ENCODE assay signal across 8 cellular contexts in the genomic region with DNA sequence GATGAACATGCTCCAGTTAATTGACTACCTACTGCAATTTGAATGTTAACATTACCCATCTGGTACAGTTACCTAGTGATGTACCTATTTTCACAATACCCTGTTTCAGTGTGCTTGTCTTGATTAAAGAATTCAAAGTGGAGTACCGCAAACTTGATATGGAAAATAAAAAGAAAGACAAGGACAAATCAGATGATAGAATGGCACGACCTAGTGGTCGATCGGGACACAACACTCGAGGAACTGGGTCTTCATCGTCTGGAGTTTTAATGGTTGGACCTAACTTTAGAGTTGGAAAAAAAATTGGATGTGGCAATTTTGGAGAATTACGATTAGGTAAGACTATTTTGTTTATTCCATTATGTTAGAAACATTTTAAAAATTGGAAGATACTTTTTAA. TPM values are rescaled to one million over a fixed set of nuclear protein-coding genes. Genes with fewer than 3 reads are reported as not detected.
DNase-seq lines count a peak whose midpoint lies in the region; ATAC-seq and TF ChIP-seq lines count a peak whose summit lies in the region.

No MANE protein-coding gene starts in this region.

- H3K4me1 ChIP-seq in testis: no peaks in the 10 kb centered on the region

- intact Hi-C loops in testis (cut with DNase I; ENCODE audit: low total_unique reads): no loop called here

- TF ChIP-seq CTCF in testis (IDR thresholded peaks at IDR 0.05): no peak

- peak; percentile 1 to 12 for DNase-seq in AML-193 (lab: John Stamatoyannopoulos, UW)
- DNase-seq in HEK293T (ENCODE audit: extremely low spot score): peak; percentile 12
- DNase-seq in UCSD-AML1 (lab: John Stamatoyannopoulos, UW; ENCODE audit: unreplicated experiment): peak; percentile 9
- DNase-seq in iPS-NIHi7 (ENCODE audit: extremely low spot score): peak; percentile 14
- no peak for DNase-seq in testis
- DNase-seq in GM19238 (ENCODE audit: insufficient read length, low spot score): no peak
- no peak for DNase-seq in activated effector memory CD4-positive, alpha-beta T cell treated with anti-CD3 and anti-CD28 coated beads, Interleukin-2, amount 50 U/mL, for 16 hours

- H3K36me3 ChIP-seq in testis (ENCODE audit: low read depth, missing control alignments): no peaks in the 10 kb centered on the region

- no peak for ATAC-seq in HG03097 (IDR thresholded peaks at IDR 0.05; ENCODE audit: low FRiP score, unreplicated experiment)

- WGBS in testis, 2 donors: 94 to 96% methylated on average over 7 of the region's 7 CpGs

- POLR2A ChIA-PET in HEK293T (lab: Yijun Ruan, JAX): no interaction called here

- no peak overlapping the region for H3K27ac ChIP-seq in testis

- no peak for TF ChIP-seq POLR2A in testis (IDR thresholded peaks at IDR 0.05)

- no peak overlapping the region for H3K4me3 ChIP-seq in testis

- CTCF ChIA-PET in HEK293T (lab: Yijun Ruan, JAX): no interaction called here

- no peaks in the 10 kb centered on the region for H3K27me3 ChIP-seq in testis

- H3K9me3 ChIP-seq in testis: no peaks in the 10 kb centered on the region

TF ChIP-seq in HEK293T, 16 proteins besides CTCF, POLR2A, EP300 and RAD21:
- TF ChIP-seq HDGF (IDR thresholded peaks at IDR 0.05; ENCODE audit: borderline replicate concordance) (no peak), ELF4 (IDR thresholded peaks at IDR 0.05) (no peak), ZNF384 (IDR thresholded peaks at IDR 0.05) (no peak), NFRKB (IDR thresholded peaks at IDR 0.05) (no peak), PKNOX1 (IDR thresholded peaks at IDR 0.05) (no peak), FOXA1 (IDR thresholded peaks at IDR 0.05) (no peak), FOXK2 (IDR thresholded peaks at IDR 0.05) (no peak), LEF1 (IDR thresholded peaks at IDR 0.05; ENCODE audit: borderline replicate concordance) (no peak), TARDBP (IDR thresholded peaks at IDR 0.05) (no peak)

RNA-seq across cellular contexts. Expression of gene CSNK1G3, which starts 33.5 kb away (rescaled TPM):
- 10 to 100 TPM; 32.1 to 53.1 TPM for total RNA-seq in testis
- polyA plus RNA-seq in testis (ENCODE audit: insufficient read depth, low read depth, low replicate concordance): 17.9 TPM

Comparison
In these comparisons a context has a peak if more than half of its experiments do, and no peak if none do; other contexts are left out.
1. DNase-seq: peak in AML-193 (2 of 2), HEK293T (single experiment), UCSD-AML1 (single experiment) and iPS-NIHi7 (single experiment); none in testis (single experiment), GM19238 (single experiment) and activated effector memory CD4-positive, alpha-beta T cell treated with anti-CD3 and anti-CD28 coated beads, Interleukin-2, amount 50 U/mL, for 16 hours (single experiment).